13 cellular contexts compared by ENCODE assay signal in the genomic region with DNA sequence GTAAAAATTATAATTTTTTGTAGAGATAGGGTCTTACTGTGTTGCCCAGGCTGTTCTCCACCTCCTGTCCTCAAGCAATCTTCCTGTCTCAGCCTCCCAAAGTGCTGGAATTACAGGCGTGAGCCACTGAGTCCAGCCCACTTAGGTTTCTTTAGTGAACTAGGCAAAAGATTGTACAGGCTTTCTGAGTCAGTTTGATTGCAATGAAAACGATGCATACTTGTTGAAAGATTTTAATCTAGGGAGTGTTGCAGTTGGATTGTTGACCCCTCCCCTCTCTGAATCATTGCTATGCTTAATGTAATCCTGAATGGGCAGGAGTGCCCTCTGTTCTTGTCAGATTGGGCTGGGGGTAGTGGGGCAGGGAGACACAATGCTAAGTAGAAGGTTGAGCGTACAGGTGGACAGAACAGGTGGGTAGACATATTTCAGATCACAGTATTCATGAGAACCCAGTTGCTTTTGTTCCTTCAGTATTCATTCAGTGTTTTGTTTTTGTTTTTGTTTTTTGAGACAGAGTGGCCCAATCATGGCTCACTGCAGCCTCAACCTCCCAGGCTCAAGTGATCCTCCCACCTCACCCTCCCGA.
DNase-seq lines count a peak whose midpoint lies in the region; ATAC-seq, FAIRE-seq and TF ChIP-seq lines count a peak whose summit lies in the region.
"Had no signal": no experiment of that assay in that cellular context is flagged by ENCODE, and none has a peak within 500 bp of the region (broad histone marks: within the 10 kb centered on the region; RNA-seq: fewer than 3 reads in every experiment).

No MANE protein-coding gene starts in this region.

- H2BK120ac ChIP-seq in mesendoderm (ENCODE audit: low read depth, low read length), result no peak overlapping the region

- no peak overlapping the region for H3K9ac ChIP-seq in kidney (ENCODE audit: low read length in 2 of 2)
- no peak overlapping the region for H3K9ac ChIP-seq in mesendoderm (ENCODE audit: low read length)
- H3K9ac ChIP-seq: parathyroid adenoma had no signal

- H3K4me1 ChIP-seq in body of pancreas (peaks cover 55% of the 10 kb centered on the region), kidney (ENCODE audit: control insufficient read depth in 1 of 2, insufficient read depth in 1 of 2, low read depth in 1 of 2, low read length in 2 of 2) (peaks cover 9 to 29% of the 10 kb centered on the region in 2 donors), mesendoderm (ENCODE audit: control insufficient read depth, low read depth, low read length) (no peaks in the 10 kb centered on the region)
- H3K4me1 ChIP-seq: lower lobe of right lung, parathyroid adenoma had no signal

- peaks cover 19% of the 10 kb centered on the region for H3K79me2 ChIP-seq in mesendoderm (ENCODE audit: control insufficient read depth, insufficient read depth, low read length)
- H3K79me2 ChIP-seq: parathyroid adenoma had no signal

- no peak overlapping the region for H3K4me3 ChIP-seq in body of pancreas
- no peak overlapping the region for H3K4me3 ChIP-seq in kidney (ENCODE audit: low read length in 2 of 2)
- no peak overlapping the region for H3K4me3 ChIP-seq in mesendoderm (ENCODE audit: low read length)
- H3K4me3 ChIP-seq: lower lobe of right lung had no signal

- peaks cover 13% of the 10 kb centered on the region for H3K79me1 ChIP-seq in mesendoderm (ENCODE audit: low read length)

- H3K18ac ChIP-seq in mesendoderm (ENCODE audit: low read length), result no peak overlapping the region

- DNase-seq in HT1080 (ENCODE audit: low read depth) (peak; percentile 7), body of pancreas (no peak), kidney (no peak), mesendoderm (no peak), anterior cingulate cortex (lab: John Stamatoyannopoulos, UW) (no peak), glomerular visceral epithelial cell (ENCODE audit: extremely low spot score) (no peak)
- DNase-seq: cerebellar nuclear complex; lower lobe of right lung; stimulated activated CD4-positive, alpha-beta T cell treated with anti-CD3 and anti-CD28 coated beads, Interleukin-4, amount 100 ng/mL, for 24 hours; stimulated activated naive CD8-positive, alpha-beta T cell treated with anti-CD3 and anti-CD28 coated beads, Interleukin-15, Interleukin-2, amounts not matched to agents 100 U/mL and 50 U/mL, for 24 hours had no signal

- intact Hi-C loops in body of pancreas (cut with DNase I), result no loop called here
- intact Hi-C loops in kidney (cut with DNase I), result no loop called here

- H4K5ac ChIP-seq in mesendoderm (ENCODE audit: low read length), result no peak overlapping the region

- H3K23ac ChIP-seq in mesendoderm (ENCODE audit: low read length), result no peak overlapping the region

- no peak overlapping the region for H2BK5ac ChIP-seq in mesendoderm (ENCODE audit: low read length)

- H2AK5ac ChIP-seq in mesendoderm (ENCODE audit: low read length), result no peak overlapping the region

- H3K27me3 ChIP-seq in body of pancreas (no peaks in the 10 kb centered on the region), mesendoderm (ENCODE audit: insufficient read depth, low read length, poor library complexity) (no peaks in the 10 kb centered on the region)

- peak overlapping the region in 3 of 4 donors; percentile 35 to 50 (median 39) for H3K27ac ChIP-seq in body of pancreas
- peak overlapping the region; percentile 27 to 42 for H3K27ac ChIP-seq in kidney (ENCODE audit: low read depth in 2 of 2, low read length in 2 of 2)
- H3K27ac ChIP-seq in mesendoderm (ENCODE audit: low read depth, low read length), result no peak overlapping the region
- H3K27ac ChIP-seq: lower lobe of right lung, parathyroid adenoma had no signal

- no peak overlapping the region for H3K4ac ChIP-seq in mesendoderm (ENCODE audit: low read depth, low read length)

- H4K8ac ChIP-seq in mesendoderm (ENCODE audit: low read depth, low read length), result no peak overlapping the region

- H3K56ac ChIP-seq in mesendoderm (ENCODE audit: low read length), result no peak overlapping the region

- H3K36me3 ChIP-seq in body of pancreas (replicated peaks in 1 of 2; ENCODE audit: insufficient read depth in 1 of 2, low read depth in 2 of 2), result no peaks in the 10 kb centered on the region
- H3K36me3 ChIP-seq in kidney (ENCODE audit: control insufficient read depth in 1 of 2, insufficient read depth in 2 of 2, low read length in 2 of 2), result no peaks in the 10 kb centered on the region
- no peaks in the 10 kb centered on the region for H3K36me3 ChIP-seq in mesendoderm (ENCODE audit: control insufficient read depth, insufficient read depth, low read length)
- H3K36me3 ChIP-seq: lower lobe of right lung had no signal

- WGBS in body of pancreas, 2 donors, result 62 to 66% methylated on average over 4 of the region's 4 CpGs
- no CpG with 5 or more reads among the region's 4 CpGs for WGBS in mesendoderm (ENCODE audit: extremely low coverage, insufficient coverage, low lambda C conversion rate)

- H2BK15ac ChIP-seq in mesendoderm (replicated peaks; ENCODE audit: low read depth), result no peak overlapping the region

- no peak overlapping the region for H3K4me2 ChIP-seq in mesendoderm (ENCODE audit: low read length)

- no peaks in the 10 kb centered on the region for H3K9me3 ChIP-seq in body of pancreas
- H3K9me3 ChIP-seq in kidney (ENCODE audit: control insufficient read depth in 1 of 2, low read length in 2 of 2), result no peaks in the 10 kb centered on the region
- H3K9me3 ChIP-seq: lower lobe of right lung had no signal

- ATAC-seq in body of pancreas (no peak), GM21528 (IDR thresholded peaks at IDR 0.05; ENCODE audit: low FRiP score, unreplicated experiment) (no peak)
- ATAC-seq: stimulated activated naive CD8-positive, alpha-beta T cell treated with anti-CD3 and anti-CD28 coated beads, Interleukin-15, Interleukin-2, amounts not matched to agents 100 U/mL and 50 U/mL, for 24 hours had no signal

- no peak for TF ChIP-seq CTCF in body of pancreas (IDR thresholded peaks at IDR 0.05)
- TF ChIP-seq CTCF in kidney (IDR thresholded peaks at IDR 0.05; ENCODE audit: borderline replicate concordance, extremely low read depth, insufficient read depth), result no peak

- no peak for FAIRE-seq in kidney (lab: Jason Lieb, UNC)
- FAIRE-seq: GM12892 had no signal

- TF ChIP-seq POLR2A in body of pancreas (IDR thresholded peaks at IDR 0.05), result no peak
